ENCODE assay signal across 1 cellular context in the genomic region with DNA sequence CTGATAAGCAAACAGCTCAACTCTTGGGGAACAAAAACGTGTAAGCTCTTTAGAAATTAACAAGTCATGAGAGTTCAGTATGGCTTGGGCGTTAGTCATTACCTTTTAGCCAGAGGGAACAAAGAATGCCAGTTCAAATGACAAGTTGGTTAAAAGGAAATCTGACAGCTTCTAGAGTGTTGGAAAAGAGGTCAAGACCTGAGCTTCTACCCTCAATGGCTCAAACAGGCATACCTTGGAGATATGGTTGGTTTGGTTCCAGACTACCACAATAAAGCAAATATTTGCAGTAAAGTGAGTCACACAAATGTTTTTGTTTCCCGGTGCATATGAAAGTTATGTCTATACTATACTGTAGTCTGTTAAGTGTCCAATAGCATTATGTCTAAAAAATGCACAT.
TF ChIP-seq lines count a peak whose summit lies in the region.

No MANE protein-coding gene starts in this region.

TF ChIP-seq in HCT116, 20 proteins besides CTCF, POLR2A, EP300 and RAD21 (continued from another document):
- TF ChIP-seq, protein P1, sequence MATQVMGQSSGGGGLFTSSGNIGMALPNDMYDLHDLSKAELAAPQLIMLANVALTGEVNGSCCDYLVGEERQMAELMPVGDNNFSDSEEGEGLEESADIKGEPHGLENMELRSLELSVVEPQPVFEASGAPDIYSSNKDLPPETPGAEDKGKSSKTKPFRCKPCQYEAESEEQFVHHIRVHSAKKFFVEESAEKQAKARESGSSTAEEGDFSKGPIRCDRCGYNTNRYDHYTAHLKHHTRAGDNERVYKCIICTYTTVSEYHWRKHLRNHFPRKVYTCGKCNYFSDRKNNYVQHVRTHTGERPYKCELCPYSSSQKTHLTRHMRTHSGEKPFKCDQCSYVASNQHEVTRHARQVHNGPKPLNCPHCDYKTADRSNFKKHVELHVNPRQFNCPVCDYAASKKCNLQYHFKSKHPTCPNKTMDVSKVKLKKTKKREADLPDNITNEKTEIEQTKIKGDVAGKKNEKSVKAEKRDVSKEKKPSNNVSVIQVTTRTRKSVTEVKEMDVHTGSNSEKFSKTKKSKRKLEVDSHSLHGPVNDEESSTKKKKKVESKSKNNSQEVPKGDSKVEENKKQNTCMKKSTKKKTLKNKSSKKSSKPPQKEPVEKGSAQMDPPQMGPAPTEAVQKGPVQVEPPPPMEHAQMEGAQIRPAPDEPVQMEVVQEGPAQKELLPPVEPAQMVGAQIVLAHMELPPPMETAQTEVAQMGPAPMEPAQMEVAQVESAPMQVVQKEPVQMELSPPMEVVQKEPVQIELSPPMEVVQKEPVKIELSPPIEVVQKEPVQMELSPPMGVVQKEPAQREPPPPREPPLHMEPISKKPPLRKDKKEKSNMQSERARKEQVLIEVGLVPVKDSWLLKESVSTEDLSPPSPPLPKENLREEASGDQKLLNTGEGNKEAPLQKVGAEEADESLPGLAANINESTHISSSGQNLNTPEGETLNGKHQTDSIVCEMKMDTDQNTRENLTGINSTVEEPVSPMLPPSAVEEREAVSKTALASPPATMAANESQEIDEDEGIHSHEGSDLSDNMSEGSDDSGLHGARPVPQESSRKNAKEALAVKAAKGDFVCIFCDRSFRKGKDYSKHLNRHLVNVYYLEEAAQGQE (IDR thresholded peaks at IDR 0.05; ENCODE audit: low read depth), result no peak
- TF ChIP-seq YY1 (IDR thresholded peaks at IDR 0.05; ENCODE audit: extremely low read depth, insufficient replicate concordance, low read depth, low read length) (no peak), SIN3A (IDR thresholded peaks at IDR 0.05; ENCODE audit: low read depth) (no peak), TCF7L2 (IDR thresholded peaks at IDR 0.05; ENCODE audit: borderline replicate concordance, extremely low read depth, insufficient read depth, insufficient read length) (no peak)
TF ChIP-seq in HCT116: peak in this region for 0.
